Comparison of ENCODE assay signal across 8 cellular contexts in the genomic region with DNA sequence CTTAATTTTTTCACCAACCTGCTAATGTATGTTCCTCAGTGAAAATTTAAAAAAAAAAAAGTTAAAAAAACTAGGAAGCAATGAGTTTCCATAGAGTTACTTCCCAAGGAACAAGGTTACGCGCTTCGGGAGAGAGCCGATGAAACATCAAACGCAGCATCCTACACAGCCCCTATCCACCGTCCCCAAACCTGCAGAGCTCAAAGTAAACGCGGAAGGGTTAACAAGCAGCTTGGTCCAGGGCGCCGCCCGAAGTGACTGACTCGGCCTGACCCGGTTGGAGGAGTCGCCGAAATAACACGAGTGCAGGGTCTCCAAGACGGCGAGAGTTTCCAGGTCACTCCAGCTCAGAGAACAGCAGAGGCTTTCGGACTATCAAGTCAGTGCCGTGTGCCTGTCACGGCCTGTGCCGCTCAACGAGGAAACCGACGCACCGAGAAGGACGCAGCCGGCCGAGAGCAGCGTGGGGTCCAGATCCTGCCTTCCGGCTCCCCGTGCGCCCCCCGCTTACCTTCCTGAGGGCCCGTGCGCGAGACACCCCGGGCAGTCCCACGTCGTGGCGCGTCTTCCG. TPM values are rescaled to one million over a fixed set of nuclear protein-coding genes. Genes with fewer than 3 reads are reported as not detected.
DNase-seq lines count a peak whose midpoint lies in the region; ATAC-seq, FAIRE-seq and TF ChIP-seq lines count a peak whose summit lies in the region.

No MANE protein-coding gene starts in this region.

- H3K9me3 ChIP-seq in A549 = no peaks in the 10 kb centered on the region

- peak overlapping the region; percentile 88 for H3K4me2 ChIP-seq in A549

- peak; percentile 62 to 65 for ATAC-seq in A549
- ATAC-seq in HG02840 (IDR thresholded peaks at IDR 0.05; ENCODE audit: low FRiP score, unreplicated experiment) = peak; percentile 40
- ATAC-seq in stimulated activated effector memory CD8-positive, alpha-beta T cell treated with anti-CD3 and anti-CD28 coated beads, Interleukin-12 subunit alpha, Interleukin-12 subunit beta, amount 100 ng/mL, for 72 hours = peak; percentile 22

- POLR2A ChIA-PET in A549 (lab: Yijun Ruan, JAX) = interaction anchor here (1.3 kb wide), 1 partner anchor 14 kb away, joined by 7 read pairs; no protein-coding TSS in a partner anchor

- CTCF ChIA-PET in A549 (lab: Yijun Ruan, JAX) = interaction anchor here (0.6 to 2.9 kb wide), 4 partner anchors 14 to 86 kb away, joined by 3 to 9 read pairs (median 6); no protein-coding TSS in a partner anchor

- H3K4me1 Mint-ChIP-seq in brain = peaks cover 58% of the 10 kb centered on the region
- peaks cover 49% of the 10 kb centered on the region for H3K4me1 Mint-ChIP-seq in stimulated activated effector memory CD8-positive, alpha-beta T cell treated with anti-CD3 and anti-CD28 coated beads, Interleukin-12 subunit alpha, Interleukin-12 subunit beta, amount 100 ng/mL, for 72 hours

- no peak for TF ChIP-seq EP300 in A549 (IDR thresholded peaks at IDR 0.05)

- H3K27ac Mint-ChIP-seq in brain = peak overlapping the region; percentile 77 to 97 (median 89)
- peak overlapping the region; percentile 92 for H3K27ac Mint-ChIP-seq in stimulated activated effector memory CD8-positive, alpha-beta T cell treated with anti-CD3 and anti-CD28 coated beads, Interleukin-12 subunit alpha, Interleukin-12 subunit beta, amount 100 ng/mL, for 72 hours

- peaks cover 21% of the 10 kb centered on the region for H3K36me3 Mint-ChIP-seq in brain
- H3K36me3 Mint-ChIP-seq in stimulated activated effector memory CD8-positive, alpha-beta T cell treated with anti-CD3 and anti-CD28 coated beads, Interleukin-12 subunit alpha, Interleukin-12 subunit beta, amount 100 ng/mL, for 72 hours = peaks cover 55% of the 10 kb centered on the region

- H3K4me3 ChIP-seq in A549 (peak overlapping the region; percentile 98), GM12864 (ENCODE audit: low read depth, low read length) (peak overlapping the region; percentile 75)

- TF ChIP-seq RAD21 in A549 (conservative IDR thresholded peaks at IDR 0.05 in 1 of 2, IDR thresholded peaks at IDR 0.05 in 1 of 2) = no peak

- H3K4me3 Mint-ChIP-seq in brain = peak overlapping the region; percentile 86 to 99 (median 96)
- H3K4me3 Mint-ChIP-seq in stimulated activated effector memory CD8-positive, alpha-beta T cell treated with anti-CD3 and anti-CD28 coated beads, Interleukin-12 subunit alpha, Interleukin-12 subunit beta, amount 100 ng/mL, for 72 hours = peak overlapping the region; percentile 91

- DNase-seq in A549 (ENCODE audit: low read depth in 1 of 2, low spot score in 1 of 2) (peak in 1 of 2 experiments; percentile 52), GM12864 (ENCODE audit: low read depth) (no peak), NCI-H69 (lab: John Stamatoyannopoulos, UW) (peak; percentile 82), inferior parietal cortex (ENCODE audit: extremely low spot score) (peak; percentile 30), NCI-H2029 (lab: John Stamatoyannopoulos, UW) (no peak)
- no peak for DNase-seq in stimulated activated effector memory CD8-positive, alpha-beta T cell treated with anti-CD3 and anti-CD28 coated beads, Interleukin-12 subunit alpha, Interleukin-12 subunit beta, amount 100 ng/mL, for 72 hours (ENCODE audit: low spot score in 2 of 2)

- peaks cover 11% of the 10 kb centered on the region for H3K27me3 Mint-ChIP-seq in brain

- under 1% methylated on average over 39 of the region's 43 CpGs for WGBS in A549 (ENCODE audit: missing lambda C conversion rate)

- no peak for FAIRE-seq in A549 (lab: Jason Lieb, UNC)

- no peaks in the 10 kb centered on the region for H3K9me3 Mint-ChIP-seq in brain
- H3K9me3 Mint-ChIP-seq in stimulated activated effector memory CD8-positive, alpha-beta T cell treated with anti-CD3 and anti-CD28 coated beads, Interleukin-12 subunit alpha, Interleukin-12 subunit beta, amount 100 ng/mL, for 72 hours = no peaks in the 10 kb centered on the region

- TF ChIP-seq CTCF in A549 (IDR thresholded peaks at IDR 0.05) (no peak), GM12864 (IDR thresholded peaks at IDR 0.05; ENCODE audit: low read depth, low read length, missing control alignments) (no peak), brain (conservative IDR thresholded peaks at IDR 0.05) (no peak)

- peaks cover 8% of the 10 kb centered on the region; the same call in 1 of the 3 replicates for H3K4me1 ChIP-seq in A549

- no peak for TF ChIP-seq POLR2A in A549 (IDR thresholded peaks at IDR 0.05; ENCODE audit: low read length)

- H3K27ac ChIP-seq in A549 = peak overlapping the region; percentile 93 to 99

TF ChIP-seq in A549, 52 proteins besides CTCF, POLR2A, EP300 and RAD21:
- no peak for TF ChIP-seq SREBF2 (IDR thresholded peaks at IDR 0.05)
- TF ChIP-seq, protein P1, sequence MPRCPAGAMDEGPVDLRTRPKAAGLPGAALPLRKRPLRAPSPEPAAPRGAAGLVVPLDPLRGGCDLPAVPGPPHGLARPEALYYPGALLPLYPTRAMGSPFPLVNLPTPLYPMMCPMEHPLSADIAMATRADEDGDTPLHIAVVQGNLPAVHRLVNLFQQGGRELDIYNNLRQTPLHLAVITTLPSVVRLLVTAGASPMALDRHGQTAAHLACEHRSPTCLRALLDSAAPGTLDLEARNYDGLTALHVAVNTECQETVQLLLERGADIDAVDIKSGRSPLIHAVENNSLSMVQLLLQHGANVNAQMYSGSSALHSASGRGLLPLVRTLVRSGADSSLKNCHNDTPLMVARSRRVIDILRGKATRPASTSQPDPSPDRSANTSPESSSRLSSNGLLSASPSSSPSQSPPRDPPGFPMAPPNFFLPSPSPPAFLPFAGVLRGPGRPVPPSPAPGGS (IDR thresholded peaks at IDR 0.05) = no peak
- no peak for TF ChIP-seq NR3C1 (IDR thresholded peaks at IDR 0.05)
- TF ChIP-seq POLR2AphosphoS2 (conservative IDR thresholded peaks at IDR 0.05; ENCODE audit: low read length) = no peak
- TF ChIP-seq EHMT2 (IDR thresholded peaks at IDR 0.05; ENCODE audit: low read depth) = no peak
- no peak for TF ChIP-seq RFX5 (IDR thresholded peaks at IDR 0.05)
- TF ChIP-seq FOXS1 (CRISPR knock-in tag; IDR thresholded peaks at IDR 0.05) = no peak
- no peak for TF ChIP-seq TFCP2L1 (CRISPR knock-in tag; IDR thresholded peaks at IDR 0.05)
- no peak for TF ChIP-seq NPAS2 (CRISPR knock-in tag; IDR thresholded peaks at IDR 0.05; ENCODE audit: borderline replicate concordance)
- TF ChIP-seq ZNF302 (CRISPR knock-in tag; IDR thresholded peaks at IDR 0.05) = no peak
- no peak for TF ChIP-seq HOXA7 (CRISPR knock-in tag; IDR thresholded peaks at IDR 0.05)

RNA-seq across cellular contexts. Expression of a gene that starts 0.5 kb away (rescaled TPM):
- polyA plus RNA-seq in A549 (2011; rRNA removed) (16.2 and 18.9 TPM in 2 replicates), A549 (2017; fragmentation: RNase III; extraction: RNeasy Plus Mini Kit Qiagen cat#74134 plus additional on column Dnase treatment) (29.3 to 31.1 TPM (median 30.2 TPM) in 3 replicates), brain (ENCODE audit: insufficient read depth, low read depth, low replicate concordance) (14.7 TPM)
- polyA plus RNA-seq in A549 (2012; cell fraction: cytosol; rRNA removed) = 10.8 and 12.0 TPM in 2 replicates
- polyA plus RNA-seq in A549 (2012; cell fraction: nucleus; rRNA removed) = 12.6 and 15.9 TPM in 2 replicates
- polyA minus RNA-seq in A549 (2011; rRNA and poly(A)+ RNA removed) = 11.2 and 15.6 TPM in 2 replicates

RNA-seq across cellular contexts. Expression of a gene that starts 0.7 kb away (rescaled TPM):
- polyA plus RNA-seq in A549 (2011; rRNA removed) = 0.76 and 1.1 TPM in 2 replicates
- 0.66 and 0.73 TPM in 2 replicates for polyA plus RNA-seq in A549 (2012; cell fraction: cytosol; rRNA removed)
- polyA plus RNA-seq in A549 (2012; cell fraction: nucleus; rRNA removed) = 0.52 and 0.61 TPM in 2 replicates
- 0.96 to 1.3 TPM (median 1.00 TPM) in 3 replicates for polyA plus RNA-seq in A549 (2017; fragmentation: RNase III; extraction: RNeasy Plus Mini Kit Qiagen cat#74134 plus additional on column Dnase treatment)
- 0.25 and 0.63 TPM in 2 replicates for polyA minus RNA-seq in A549 (2011; rRNA and poly(A)+ RNA removed)
- 8.4 TPM for polyA plus RNA-seq in brain (ENCODE audit: insufficient read depth, low read depth, low replicate concordance)

Comparison
In these comparisons a context has a peak if more than half of its experiments do, and no peak if none do; other contexts are left out.
1. DNase-seq: peak in NCI-H69 (single experiment) and inferior parietal cortex (single experiment); none in GM12864 (single experiment), stimulated activated effector memory CD8-positive, alpha-beta T cell treated with anti-CD3 and anti-CD28 coated beads, Interleukin-12 subunit alpha, Interleukin-12 subunit beta, amount 100 ng/mL, for 72 hours (0 of 2) and NCI-H2029 (single experiment).
2. Peak in every context shown above with its lines, with median percentiles within 50 percentile points of each other: ATAC-seq.